Comparison of ENCODE assay signal across 9 cellular contexts in the genomic region with DNA sequence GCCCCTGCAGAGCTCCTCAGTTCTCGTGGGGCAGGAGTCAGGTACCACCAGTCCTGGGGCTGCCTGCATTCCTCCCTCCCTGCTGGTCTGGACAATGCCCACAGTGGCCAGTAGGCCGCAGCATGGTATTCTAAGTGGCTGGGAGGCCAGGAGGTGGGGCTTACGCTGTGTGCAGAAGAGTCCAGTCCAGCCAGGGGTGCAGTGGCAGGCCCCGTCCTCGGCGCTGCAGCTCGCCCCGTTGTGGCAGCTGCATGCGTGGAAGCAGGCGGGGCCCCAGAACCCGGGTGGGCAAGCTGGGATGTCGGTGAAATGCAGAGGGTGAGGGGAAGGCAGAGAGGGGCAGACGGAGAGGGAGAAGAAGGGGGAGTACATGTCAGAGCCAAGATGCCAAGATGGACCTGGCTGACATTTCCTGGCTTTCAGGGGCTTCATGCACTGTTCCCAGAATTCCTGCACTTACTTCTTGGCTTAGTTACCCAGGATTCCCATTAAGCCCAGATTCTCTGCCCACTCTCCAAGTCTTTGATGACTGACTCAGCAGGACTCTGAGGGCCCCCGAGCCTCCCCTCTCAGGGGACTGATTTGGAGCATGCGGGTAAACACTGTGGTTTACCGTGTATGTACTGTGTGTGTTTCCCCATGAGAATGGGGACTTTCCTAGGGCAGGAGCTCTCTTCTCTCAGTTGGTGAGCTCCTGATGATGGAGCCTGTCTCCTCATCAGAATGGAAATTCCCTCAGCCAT. TPM values are rescaled to one million over a fixed set of nuclear protein-coding genes. Genes with fewer than 3 reads are reported as not detected.
DNase-seq lines count a peak whose midpoint lies in the region; ATAC-seq and TF ChIP-seq lines count a peak whose summit lies in the region.
"Had no signal": no experiment of that assay in that cellular context is flagged by ENCODE, and none has a peak within 500 bp of the region (broad histone marks: within the 10 kb centered on the region; RNA-seq: fewer than 3 reads in every experiment).

No MANE protein-coding gene starts in this region.

- H3K27me3 ChIP-seq in WERI-Rb-1 (ENCODE audit: insufficient read depth, low read depth, severe bottlenecking), result no peaks in the 10 kb centered on the region
- H3K27me3 ChIP-seq in esophagus muscularis mucosa, result no peaks in the 10 kb centered on the region
- no peaks in the 10 kb centered on the region for H3K27me3 ChIP-seq in upper lobe of right lung

- H3K4me1 ChIP-seq in esophagus muscularis mucosa (peaks cover 0 to 12% (median 10%) of the 10 kb centered on the region in 4 donors), upper lobe of right lung (no peaks in the 10 kb centered on the region)

- H3K9me3 ChIP-seq in WERI-Rb-1 (ENCODE audit: severe bottlenecking), result no peaks in the 10 kb centered on the region
- no peaks in the 10 kb centered on the region for H3K9me3 ChIP-seq in esophagus muscularis mucosa
- no peaks in the 10 kb centered on the region for H3K9me3 ChIP-seq in upper lobe of right lung

- peak overlapping the region in 1 of 2 donors; percentile 75 for H3K27ac Mint-ChIP-seq in natural killer cell

- DNase-seq in NCI-H1105 treated with DMSO at 0.1 percent for 48 hours (lab: John Stamatoyannopoulos, UW), result peak; percentile 42
- no peak for DNase-seq in NCI-H1105 (lab: John Stamatoyannopoulos, UW)
- DNase-seq in WERI-Rb-1, result peak; percentile 89
- no peak for DNase-seq in esophagus muscularis mucosa (ENCODE audit: extremely low spot score)
- DNase-seq in natural killer cell, result no peak
- peak; percentile 74 for DNase-seq in upper lobe of right lung

- TF ChIP-seq POLR2A in esophagus muscularis mucosa (IDR thresholded peaks at IDR 0.05; ENCODE audit: low read depth), result no peak

- H3K27ac ChIP-seq in WERI-Rb-1, result no peak overlapping the region
- H3K27ac ChIP-seq in esophagus muscularis mucosa (replicated peaks in 1 of 4), result no peak overlapping the region
- no peak overlapping the region for H3K27ac ChIP-seq in upper lobe of right lung
- H3K27ac ChIP-seq: C4-2B had no signal

- no peaks in the 10 kb centered on the region for H3K9me3 Mint-ChIP-seq in natural killer cell

- WGBS in esophagus muscularis mucosa, result 25% methylated on average over 11 of the region's 16 CpGs

- ATAC-seq in GM19463 (IDR thresholded peaks at IDR 0.05; ENCODE audit: unreplicated experiment) (peak; percentile 57), HG03520 (IDR thresholded peaks at IDR 0.05; ENCODE audit: unreplicated experiment) (peak; percentile 45), natural killer cell (peak; percentile 66 to 87 (median 82)), upper lobe of right lung (peak; percentile 87)

- no peaks in the 10 kb centered on the region for H3K36me3 Mint-ChIP-seq in natural killer cell

- intact Hi-C loops in esophagus muscularis mucosa (cut with DNase I), result no loop called here
- intact Hi-C loops in natural killer cell (cut with micrococcal nuclease), result no loop called here
- intact Hi-C loops in upper lobe of right lung (cut with DNase I), result no loop called here

- no peaks in the 10 kb centered on the region for H3K27me3 Mint-ChIP-seq in natural killer cell (ENCODE audit: low read depth in 2 of 2)

- no peak overlapping the region for H3K4me3 ChIP-seq in WERI-Rb-1 (ENCODE audit: low read depth, low read length)
- no peak overlapping the region for H3K4me3 ChIP-seq in esophagus muscularis mucosa
- no peak overlapping the region for H3K4me3 ChIP-seq in upper lobe of right lung

- no peak for TF ChIP-seq EP300 in esophagus muscularis mucosa (IDR thresholded peaks at IDR 0.05)

- peak; percentile 96 for TF ChIP-seq CTCF in WERI-Rb-1 (IDR thresholded peaks at IDR 0.05; ENCODE audit: low read depth, low read length)
- TF ChIP-seq CTCF in esophagus muscularis mucosa (IDR thresholded peaks at IDR 0.05), result peak; percentile 36 to 59 (median 45)
- no peak for TF ChIP-seq CTCF in natural killer cell (IDR thresholded peaks at IDR 0.05)
- peak; percentile 54 for TF ChIP-seq CTCF in upper lobe of right lung (IDR thresholded peaks at IDR 0.05)

- H3K36me3 ChIP-seq in WERI-Rb-1 (no peaks in the 10 kb centered on the region; the same call in 1 of the 2 replicates), esophagus muscularis mucosa (peaks cover 0 to 27% (median 11%) of the 10 kb centered on the region in 4 donors), upper lobe of right lung (peaks cover 4% of the 10 kb centered on the region)

- no peak overlapping the region for H3K4me3 Mint-ChIP-seq in natural killer cell

- H3K4me1 Mint-ChIP-seq in natural killer cell, result peaks cover 0 to 12% of the 10 kb centered on the region in 2 donors

RNA-seq across cellular contexts. Expression of a gene that starts 47.5 kb away (rescaled TPM):
- 100 to 1,000 TPM in 3 of 4 donors, 10 to 100 TPM in 1; 51.9 to 134 (median 122) TPM for total RNA-seq in esophagus muscularis mucosa
- total RNA-seq in natural killer cell, result 10 to 100 TPM; 84.7 to 97.1 (median 87.5) TPM
- 221 TPM for total RNA-seq in upper lobe of right lung

Comparison
In these comparisons a context has a peak if more than half of its experiments do, and no peak if none do; other contexts are left out.
1. DNase-seq: peak in NCI-H1105 treated with DMSO at 0.1 percent for 48 hours (single experiment), WERI-Rb-1 (single experiment) and upper lobe of right lung (single experiment); none in NCI-H1105 (single experiment), esophagus muscularis mucosa (single experiment) and natural killer cell (single experiment).
2. Peak in every context shown above with its lines, with median percentiles within 50 percentile points of each other: ATAC-seq.